ENCODE assay signal across 22 cellular contexts in genomic region chr10:69676301-69676700, GRCh38. TPM values are rescaled to one million over a fixed set of nuclear protein-coding genes. Genes with fewer than 3 reads are reported as not detected.
DNase-seq lines count a peak whose midpoint lies in the region; ATAC-seq, FAIRE-seq and TF ChIP-seq lines count a peak whose summit lies in the region.
"Had no signal": no experiment of that assay in that cellular context is flagged by ENCODE, and none has a peak within 500 bp of the region (broad histone marks: within the 10 kb centered on the region; RNA-seq: fewer than 3 reads in every experiment).

No MANE protein-coding gene starts in this region.

- H3K4me2 ChIP-seq in H1 (ENCODE audit: insufficient read depth in 1 of 2, low read depth in 2 of 2, low read length in 2 of 2) (no peak overlapping the region), neuronal stem cell (ENCODE audit: insufficient read depth, low read length, poor library complexity, severe bottlenecking) (no peak overlapping the region)
- H3K4me2 ChIP-seq: A549; BLaER1 treated with 17β-estradiol and CSF1 and Interleukin-3, amounts not matched to agents 10 nM and 100 nM had no signal

- DNase-seq in H1 (ENCODE audit: low read depth in 1 of 2, low spot score in 2 of 2) (no peak), neuronal stem cell (ENCODE audit: low spot score) (no peak), posterior vena cava (ENCODE audit: low spot score) (peak; percentile 12), upper lobe of right lung (peak; percentile 42), SKM-1 (lab: John Stamatoyannopoulos, UW; ENCODE audit: unreplicated experiment) (no peak), 8988T (no peak)
- DNase-seq: AML-193; Caco-2; Calu3; CD4-positive, alpha-beta T cell; CD8-positive, alpha-beta T cell; DMS79 treated with DMSO at 0.1 percent for 48 hours; GF-D8 had no signal

- H3K23ac ChIP-seq in H1 (ENCODE audit: insufficient read length) (no peak overlapping the region), neuronal stem cell (ENCODE audit: low read depth, low read length, poor library complexity) (no peak overlapping the region)

- peaks cover 0 to 1% of the 10 kb centered on the region in 2 experiments for H4K20me1 ChIP-seq in H1 (replicated peaks in 1 of 2; ENCODE audit: control insufficient read depth in 1 of 2, insufficient read depth in 2 of 2, low read length in 2 of 2)
- H4K20me1 ChIP-seq: BLaER1 treated with 17β-estradiol and CSF1 and Interleukin-3, amounts not matched to agents 10 nM and 100 nM had no signal

- FAIRE-seq in H1 (lab: Jason Lieb, UNC) = no peak
- FAIRE-seq: A549, D721Med, G401.6, GM12891, GM19239 had no signal

- H3K79me2 ChIP-seq in H1 (ENCODE audit: control insufficient read depth in 1 of 2, insufficient read depth in 2 of 2, low read length in 2 of 2) = no peaks in the 10 kb centered on the region

- H3K23me2 ChIP-seq in H1 (ENCODE audit: low read depth, low read length) = peaks cover 4% of the 10 kb centered on the region; the same call in 1 of the 2 replicates

- TF ChIP-seq EP300 in H1 (IDR thresholded peaks at IDR 0.05; ENCODE audit: borderline replicate concordance in 1 of 2, low read depth in 2 of 2, low read length in 2 of 2) = no peak

- WGBS in H1 (ENCODE audit: extremely low coverage in 1 of 2, insufficient coverage in 1 of 2, insufficient read length in 1 of 2, insufficient replicate concordance in 2 of 2, low coverage in 1 of 2, low lambda C conversion rate in 2 of 2, missing lambda C conversion rate in 1 of 2), 2 experiments = 76% methylated on average over 4 of the region's 4 CpGs; no CpG with 5 or more reads in 1 of the 2 experiments
- WGBS in neuronal stem cell (ENCODE audit: extremely low coverage in 2 of 2, insufficient read length in 2 of 2, insufficient replicate concordance in 1 of 2), 2 donors = no CpG with 5 or more reads among the region's 4 CpGs

- ATAC-seq in upper lobe of right lung (no peak), HG03095 (IDR thresholded peaks at IDR 0.05; ENCODE audit: unreplicated experiment) (no peak), HG03196 (IDR thresholded peaks at IDR 0.05; ENCODE audit: unreplicated experiment) (no peak)
- ATAC-seq: A549; CD8-positive, alpha-beta T cell had no signal

- no peak overlapping the region for H3K56ac ChIP-seq in H1 (replicated peaks; ENCODE audit: insufficient read length, low read depth, low read length)

- intact Hi-C loops in posterior vena cava (cut with DNase I) (no loop called here), upper lobe of right lung (cut with DNase I) (no loop called here)

- H3K4me3 ChIP-seq in H1 (ENCODE audit: extremely low read depth in 1 of 4, insufficient read depth in 2 of 4, low read depth in 3 of 4, low read length in 4 of 4) (no peak overlapping the region), neuronal stem cell (ENCODE audit: low read length in 2 of 2) (no peak overlapping the region), upper lobe of right lung (no peak overlapping the region)
- H3K4me3 ChIP-seq: A549; BLaER1 treated with 17β-estradiol and CSF1 and Interleukin-3, amounts not matched to agents 10 nM and 100 nM had no signal

- H3K27ac ChIP-seq in H1 (ENCODE audit: low read depth, low read length) (no peak overlapping the region), neuronal stem cell (replicated peaks; ENCODE audit: low read length) (no peak overlapping the region), upper lobe of right lung (no peak overlapping the region)
- H3K27ac ChIP-seq: A549; BLaER1 treated with 17β-estradiol and CSF1 and Interleukin-3, amounts not matched to agents 10 nM and 100 nM; C4-2B had no signal

- no peaks in the 10 kb centered on the region for H3K27me3 ChIP-seq in H1 (replicated peaks in 1 of 4; ENCODE audit: control insufficient read depth in 3 of 4, extremely low read depth in 1 of 4, insufficient read depth in 3 of 4, low read length in 3 of 4)
- H3K27me3 ChIP-seq in neuronal stem cell (ENCODE audit: control insufficient read depth in 3 of 3, insufficient read depth in 3 of 3, low read depth in 1 of 3, low read length in 3 of 3) = peaks cover 0 to 35% (median 2%) of the 10 kb centered on the region in 3 experiments
- H3K27me3 ChIP-seq in upper lobe of right lung = no peaks in the 10 kb centered on the region
- H3K27me3 ChIP-seq: BLaER1 treated with 17β-estradiol and CSF1 and Interleukin-3, amounts not matched to agents 10 nM and 100 nM had no signal

- H3K9ac ChIP-seq in H1 (replicated peaks in 1 of 4; ENCODE audit: extremely low read depth in 1 of 4, low read depth in 3 of 4, low read length in 3 of 4) (no peak overlapping the region), neuronal stem cell (ENCODE audit: low read depth, low read length, poor library complexity) (no peak overlapping the region)
- H3K9ac ChIP-seq: BLaER1 treated with 17β-estradiol and CSF1 and Interleukin-3, amounts not matched to agents 10 nM and 100 nM had no signal

- H3K36me3 ChIP-seq in H1 (ENCODE audit: control insufficient read depth in 2 of 4, insufficient read depth in 4 of 4, low read length in 3 of 4) (no peaks in the 10 kb centered on the region), neuronal stem cell (replicated peaks in 1 of 2; ENCODE audit: control insufficient read depth in 2 of 2, insufficient read depth in 2 of 2, low read length in 2 of 2) (no peaks in the 10 kb centered on the region), upper lobe of right lung (no peaks in the 10 kb centered on the region)
- H3K36me3 ChIP-seq: BLaER1 treated with 17β-estradiol and CSF1 and Interleukin-3, amounts not matched to agents 10 nM and 100 nM had no signal

- H2AFZ ChIP-seq in H1 (ENCODE audit: low read length) (no peak overlapping the region), neuronal stem cell (ENCODE audit: low read length) (no peak overlapping the region)

- H4K91ac ChIP-seq in H1 (replicated peaks; ENCODE audit: insufficient read length, low read length) = no peak overlapping the region
- no peak overlapping the region for H4K91ac ChIP-seq in neuronal stem cell (ENCODE audit: low read depth, low read length, poor library complexity)

- peak overlapping the region; percentile 38 for H2BK120ac ChIP-seq in H1 (replicated peaks; ENCODE audit: low read depth, low read length)
- no peak overlapping the region for H2BK120ac ChIP-seq in neuronal stem cell (ENCODE audit: low read depth, low read length)

- H3K18ac ChIP-seq in H1 (ENCODE audit: extremely low read depth, low read length) (no peak overlapping the region; the same call in 1 of the 2 replicates), neuronal stem cell (ENCODE audit: low read length) (peak overlapping the region; percentile 46)

- no peak for TF ChIP-seq POLR2A in H1 (IDR thresholded peaks at IDR 0.05; ENCODE audit: control extremely low read depth in 1 of 2, low read depth in 2 of 2, low read length in 2 of 2)

- H2BK5ac ChIP-seq in H1 (ENCODE audit: low read depth, low read length) = no peak overlapping the region; the same call in 1 of the 2 replicates
- H2BK5ac ChIP-seq in neuronal stem cell (ENCODE audit: low read length) = no peak overlapping the region

- H4K8ac ChIP-seq in H1 (ENCODE audit: extremely low read depth, insufficient read depth, low read length) (no peak overlapping the region), neuronal stem cell (ENCODE audit: low read depth, low read length) (no peak overlapping the region)

- peaks cover 0 to 4% (median 0%) of the 10 kb centered on the region in 4 experiments; a peak in 1 of 7 replicates for H3K4me1 ChIP-seq in H1 (replicated peaks in 1 of 4; ENCODE audit: control insufficient read depth in 3 of 4, insufficient read depth in 4 of 4, low read length in 3 of 4)
- H3K4me1 ChIP-seq in neuronal stem cell (ENCODE audit: control insufficient read depth in 2 of 2, insufficient read depth in 1 of 2, low read depth in 1 of 2, low read length in 2 of 2) = peaks cover 0 to 1% of the 10 kb centered on the region in 2 donors
- H3K4me1 ChIP-seq in upper lobe of right lung = no peaks in the 10 kb centered on the region
- H3K4me1 ChIP-seq: A549; BLaER1 treated with 17β-estradiol and CSF1 and Interleukin-3, amounts not matched to agents 10 nM and 100 nM; Caco-2 had no signal

- H2BK12ac ChIP-seq in H1 (ENCODE audit: low read depth, low read length) (no peak overlapping the region), neuronal stem cell (ENCODE audit: low read length) (no peak overlapping the region)

- H3K79me1 ChIP-seq in H1 (ENCODE audit: low read depth, low read length) = no peaks in the 10 kb centered on the region
- H3K79me1 ChIP-seq in neuronal stem cell (ENCODE audit: low read depth, low read length) = no peaks in the 10 kb centered on the region

- POLR2A ChIA-PET in H1 (lab: Charles Lee; ENCODE audit: partially characterized antibody) = no interaction called here

- TF ChIP-seq RAD21 in H1 (IDR thresholded peaks at IDR 0.05 in 1 of 2, conservative IDR thresholded peaks at IDR 0.05 in 1 of 2; ENCODE audit: low read depth in 2 of 2, low read length in 2 of 2) = no peak

- no peak overlapping the region for H2AK5ac ChIP-seq in H1 (ENCODE audit: low read depth, low read length)
- no peak overlapping the region for H2AK5ac ChIP-seq in neuronal stem cell (ENCODE audit: low read depth, low read length)

- no peak overlapping the region for H3K14ac ChIP-seq in H1 (ENCODE audit: insufficient read length)
- no peak overlapping the region for H3K14ac ChIP-seq in neuronal stem cell (ENCODE audit: low read length)

- H2BK15ac ChIP-seq in H1 (ENCODE audit: low read length) = 0 out of 2 replicates have a peak overlapping the region, but pooled peaks have one; percentile 19
- H2BK15ac ChIP-seq in neuronal stem cell (ENCODE audit: low read length) = no peak overlapping the region

- CTCF ChIA-PET in H1 (lab: Charles Lee; ENCODE audit: partially characterized antibody) = interaction anchor here (1.0 to 59.4 kb wide), 3 partner anchors 15 to 47 kb away, joined by 3 to 1374 read pairs (median 3); partner anchors contain the start of gene FAM241B

- H3K4ac ChIP-seq in H1 (replicated peaks; ENCODE audit: insufficient read length, low read depth, low read length) (no peak overlapping the region), neuronal stem cell (ENCODE audit: low read length) (no peak overlapping the region)

- TF ChIP-seq CTCF in H1 (IDR thresholded peaks at IDR 0.05; ENCODE audit: control extremely low read depth in 1 of 3, insufficient read depth in 1 of 3, low read depth in 1 of 3, low read length in 3 of 3) (no peak), upper lobe of right lung (IDR thresholded peaks at IDR 0.05) (no peak)

- no peak overlapping the region for H2BK20ac ChIP-seq in H1 (ENCODE audit: low read length)

- H4K5ac ChIP-seq in H1 (ENCODE audit: insufficient read length, low read depth, low read length) = no peak overlapping the region

- H3K9me3 ChIP-seq in H1 (ENCODE audit: insufficient read depth in 2 of 2, low read depth in 1 of 2, low read length in 1 of 2) (no peaks in the 10 kb centered on the region), neuronal stem cell (replicated peaks in 1 of 2; ENCODE audit: control insufficient read depth in 2 of 2, insufficient read depth in 1 of 2, low read depth in 1 of 2, low read length in 2 of 2) (no peaks in the 10 kb centered on the region), upper lobe of right lung (no peaks in the 10 kb centered on the region)
- H3K9me3 ChIP-seq: A549; BLaER1 treated with 17β-estradiol and CSF1 and Interleukin-3, amounts not matched to agents 10 nM and 100 nM; Caco-2 had no signal

RNA-seq across cellular contexts. Expression of gene FAM241B, which starts 46.3 kb away (rescaled TPM):
- total RNA-seq in H1 (2021; fragmentation: NEBNext Ultra II Directional; extraction: Animal tissue kit (Norgen Biotek cat#: 25700)) = 18.6 and 19.3 TPM in 2 replicates
- 29.2 and 30.1 TPM in 2 replicates for polyA plus RNA-seq in H1 (2011; rRNA removed)
- polyA plus RNA-seq in H1 (2011; cell fraction: cytosol; rRNA removed) = 33.7 TPM
- 23.0 TPM for polyA plus RNA-seq in H1 (2011; cell fraction: nucleus; rRNA removed)
- polyA plus RNA-seq in H1 (2012, experiment 1 of 2) = 24.7 to 33.7 TPM (median 28.7 TPM) in 4 replicates
- 21.4 TPM for polyA plus RNA-seq in H1 (2012, experiment 2 of 2)
- 18.9 TPM for polyA plus RNA-seq in H1 (2013, experiment 1 of 2)
- polyA plus RNA-seq in H1 (2013, experiment 2 of 2) = 20.3 TPM
- polyA minus RNA-seq in H1 (2011; rRNA and poly(A)+ RNA removed) = 9.3 and 11.0 TPM in 2 replicates
- 8.7 TPM for polyA minus RNA-seq in H1 (2011; cell fraction: cytosol; rRNA and poly(A)+ RNA removed)
- polyA minus RNA-seq in H1 (2011; cell fraction: nucleus; rRNA and poly(A)+ RNA removed) = 14.9 TPM
- 21.0 TPM for polyA plus RNA-seq in neuronal stem cell (2013, experiment 1 of 2)
- 22.3 TPM for polyA plus RNA-seq in neuronal stem cell (2013, experiment 2 of 2)
- total RNA-seq in posterior vena cava (1 to 10 TPM; 2.2 to 3.1 TPM), upper lobe of right lung (5.2 TPM)

Comparison
In these comparisons a context has a peak if more than half of its experiments do, and no peak if none do; other contexts are left out.
1. DNase-seq: peak in posterior vena cava (single experiment) and upper lobe of right lung (single experiment); none in H1 (0 of 2), neuronal stem cell (single experiment), SKM-1 (single experiment) and 8988T (single experiment).